Comparison of ENCODE assay signal across 8 cellular contexts in the genomic region with DNA sequence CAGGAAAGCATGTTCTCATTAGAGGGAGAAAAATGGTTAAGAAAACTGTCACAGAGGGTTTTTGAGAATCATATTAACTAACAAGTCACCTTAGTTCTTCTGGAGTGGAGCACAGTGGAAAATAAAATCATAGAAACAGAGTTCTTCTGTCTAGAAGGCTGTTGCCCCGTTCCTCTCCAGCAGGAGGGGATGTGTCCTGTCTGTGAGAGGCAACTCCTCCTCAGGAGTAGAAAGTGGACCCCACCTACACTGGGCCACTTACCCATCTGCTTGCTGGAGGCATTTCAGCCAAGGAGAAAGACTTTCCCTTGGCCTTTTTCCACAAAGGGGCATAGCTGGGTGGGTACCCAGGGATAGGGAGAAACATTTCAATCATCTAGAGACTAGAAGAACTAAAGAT.
DNase-seq lines count a peak whose midpoint lies in the region; ATAC-seq and TF ChIP-seq lines count a peak whose summit lies in the region.

No MANE protein-coding gene starts in this region.

- TF ChIP-seq CTCF in cardiac fibroblast (IDR thresholded peaks at IDR 0.05; ENCODE audit: low read depth, low read length), result peak; percentile 65
- peak in 1 of 4 experiments; percentile 27 for TF ChIP-seq CTCF in sigmoid colon (IDR thresholded peaks at IDR 0.05)

- peaks cover 0 to 62% (median 31%) of the 10 kb centered on the region in 4 donors for H3K4me1 ChIP-seq in sigmoid colon

- H3K36me3 ChIP-seq in sigmoid colon, result no peaks in the 10 kb centered on the region

- no peak for TF ChIP-seq EP300 in sigmoid colon (IDR thresholded peaks at IDR 0.05)

- H3K27me3 ChIP-seq in sigmoid colon, result no peaks in the 10 kb centered on the region

- H3K4me3 ChIP-seq in cardiac fibroblast (replicated peaks in 1 of 2; ENCODE audit: low read depth in 2 of 2, low read length in 2 of 2) (no peak overlapping the region), sigmoid colon (no peak overlapping the region)

- peak overlapping the region in 1 of 4 donors; percentile 14 for H3K27ac ChIP-seq in sigmoid colon

- no peak for TF ChIP-seq POLR2A in sigmoid colon (IDR thresholded peaks at IDR 0.05)

- 23 to 49% methylated on average over 1 of the region's 1 CpG for WGBS in sigmoid colon, 2 donors

- ATAC-seq in HG02763 (IDR thresholded peaks at IDR 0.05; ENCODE audit: unreplicated experiment), result peak; percentile 79

- intact Hi-C loops in sigmoid colon (cut with DNase I), result no loop called here

- DNase-seq in stimulated activated CD4-positive, alpha-beta T cell treated with anti-CD3 and anti-CD28 coated beads, Interleukin-15, amount 100 ng/mL, for 24 hours, result peak; percentile 20
- no peak for DNase-seq in stimulated activated CD4-positive, alpha-beta T cell treated with anti-CD3 and anti-CD28 coated beads, Interleukin-12 subunit alpha, Interleukin-12 subunit beta, amount 100 ng/mL, for 4 hours
- DNase-seq in RPMI7951 (ENCODE audit: low read depth) (peak; percentile 54), cardiac fibroblast (ENCODE audit: low read depth in 2 of 2) (peak; percentile 46 to 61), sigmoid colon (no peak), DMS79 (lab: John Stamatoyannopoulos, UW) (no peak)
- peak; percentile 7 for DNase-seq in stimulated activated CD4-positive, alpha-beta T cell treated with anti-CD3 and anti-CD28 coated beads, Interleukin-1b, Interleukin-23, amount 100 ng/mL, for 48 hours

- no peaks in the 10 kb centered on the region for H3K9me3 ChIP-seq in sigmoid colon

Comparison
In these comparisons a context has a peak if more than half of its experiments do, and no peak if none do; other contexts are left out.
1. DNase-seq: peak in stimulated activated CD4-positive, alpha-beta T cell treated with anti-CD3 and anti-CD28 coated beads, Interleukin-15, amount 100 ng/mL, for 24 hours (single experiment), RPMI7951 (single experiment), cardiac fibroblast (2 of 2) and stimulated activated CD4-positive, alpha-beta T cell treated with anti-CD3 and anti-CD28 coated beads, Interleukin-1b, Interleukin-23, amount 100 ng/mL, for 48 hours (single experiment); none in stimulated activated CD4-positive, alpha-beta T cell treated with anti-CD3 and anti-CD28 coated beads, Interleukin-12 subunit alpha, Interleukin-12 subunit beta, amount 100 ng/mL, for 4 hours (single experiment), sigmoid colon (single experiment) and DMS79 (single experiment).